In the genomic region with DNA sequence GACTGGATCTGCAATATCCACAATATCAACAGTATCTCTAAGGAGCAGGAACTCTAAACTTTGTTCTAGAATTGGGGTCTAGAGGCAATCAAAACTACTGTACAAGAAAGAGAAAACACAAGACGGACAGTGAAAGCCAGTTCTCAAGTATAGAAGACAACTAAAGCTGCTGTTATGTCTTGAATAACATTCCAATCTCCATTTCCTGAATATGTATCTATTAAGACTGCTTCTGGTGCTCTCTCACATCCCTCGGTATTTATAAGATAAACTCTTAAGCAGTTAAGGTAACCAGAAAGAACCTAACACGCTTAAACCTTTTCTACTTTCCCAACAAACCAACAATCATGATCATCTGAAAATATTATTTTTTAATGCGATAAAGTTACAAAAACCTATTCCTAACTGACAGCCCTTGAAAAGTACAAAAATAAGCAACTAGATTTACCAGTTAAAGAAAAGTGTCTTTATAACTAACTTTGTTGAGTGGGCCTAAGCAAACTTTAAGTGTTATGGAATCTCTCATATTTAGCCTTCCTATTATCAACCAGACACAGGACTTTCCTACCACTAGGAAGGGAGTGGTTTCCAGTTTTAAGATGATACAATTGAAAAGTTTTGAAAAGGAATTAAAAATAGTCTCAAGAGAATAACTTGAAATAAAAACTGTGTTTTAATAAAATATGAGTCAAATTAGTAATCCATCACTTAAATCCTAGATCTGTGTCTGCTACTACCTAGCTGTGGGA, we compare ENCODE assay signal across 11 cellular contexts. TPM values are rescaled to one million over a fixed set of nuclear protein-coding genes. Genes with fewer than 3 reads are reported as not detected.
A peak's percentile ranks its signal among the peaks of the same experiment; 100 is the strongest.
DNase-seq lines count a peak whose midpoint lies in the region; ATAC-seq and TF ChIP-seq lines count a peak whose summit lies in the region.
"Had no signal": no experiment of that assay in that cellular context is flagged by ENCODE, and none has a peak within 500 bp of the region (broad histone marks: within the 10 kb centered on the region; RNA-seq: fewer than 3 reads in every experiment).

No MANE protein-coding gene starts in this region.

- no peak for DNase-seq in Caco-2
- DNase-seq in right atrium auricular region (ENCODE audit: low spot score): no peak
- no peak for DNase-seq in sigmoid colon
- DNase-seq in A673 (ENCODE audit: low spot score): no peak
- no peak for DNase-seq in Kasumi-1 (lab: John Stamatoyannopoulos, UW)
- DNase-seq: activated T-cell treated with anti-CD3 and anti-CD28 coated beads, Interleukin-2, amount 50 U/mL, for 48 hours; head of caudate nucleus had no signal

- no peak for TF ChIP-seq CTCF in Caco-2 (IDR thresholded peaks at IDR 0.05; ENCODE audit: insufficient read depth in 1 of 2, low read depth in 1 of 2, low read length in 1 of 2, severe bottlenecking in 1 of 2, unreplicated experiment in 1 of 2)
- no peak for TF ChIP-seq CTCF in VCaP (conservative IDR thresholded peaks at IDR 0.05)
- no peak for TF ChIP-seq CTCF in right atrium auricular region (IDR thresholded peaks at IDR 0.05)
- no peak for TF ChIP-seq CTCF in sigmoid colon (IDR thresholded peaks at IDR 0.05)
- no peak for TF ChIP-seq CTCF in A673 (conservative IDR thresholded peaks at IDR 0.05; ENCODE audit: low read depth, low read length)

- no peaks in the 10 kb centered on the region for H3K9me3 Mint-ChIP-seq in Caco-2 (ENCODE audit: unreplicated experiment)
- no peaks in the 10 kb centered on the region for H3K9me3 Mint-ChIP-seq in activated T-helper 17 cell treated with anti-CD3 and anti-CD28 coated beads, Interleukin-2, amount 50 U/mL, for 72 hours

- H3K27ac ChIP-seq in VCaP (peak overlapping the region; percentile 62), right atrium auricular region (peak overlapping the region; percentile 12 to 36), sigmoid colon (peak overlapping the region; percentile 46 to 64 (median 62)), A673 (ENCODE audit: low read depth, low read length, poor library complexity, severe bottlenecking) (no peak overlapping the region)

- POLR2A ChIA-PET in Caco-2 (lab: Charles Lee) (no interaction called here), A673 (lab: Charles Lee; ENCODE audit: low non-redundant PET) (no interaction called here)

- H3K9me3 ChIP-seq in Caco-2: no peaks in the 10 kb centered on the region
- H3K9me3 ChIP-seq in right atrium auricular region: no peaks in the 10 kb centered on the region
- no peaks in the 10 kb centered on the region for H3K9me3 ChIP-seq in sigmoid colon
- no peaks in the 10 kb centered on the region for H3K9me3 ChIP-seq in A673 (ENCODE audit: low read depth, low read length, poor library complexity, severe bottlenecking)
- H3K9me3 ChIP-seq: BLaER1 treated with 17β-estradiol and CSF1 and Interleukin-3, amounts not matched to agents 10 nM and 100 nM had no signal

- H3K4me3 Mint-ChIP-seq in Caco-2 (ENCODE audit: unreplicated experiment): peak overlapping the region; percentile 41
- H3K4me3 Mint-ChIP-seq in activated T-helper 17 cell treated with anti-CD3 and anti-CD28 coated beads, Interleukin-2, amount 50 U/mL, for 72 hours: no peak overlapping the region

- BruUV-seq in Caco-2 (replicated peaks; lab: Mats Ljungman, UMichigan) (no TSS peak), A673 (replicated peaks; lab: Mats Ljungman, UMichigan) (no TSS peak)

- H3K4me3 ChIP-seq in Caco-2 (ENCODE audit: low read depth, low read length): no peak overlapping the region
- H3K4me3 ChIP-seq in right atrium auricular region: no peak overlapping the region
- H3K4me3 ChIP-seq in sigmoid colon: no peak overlapping the region
- no peak overlapping the region for H3K4me3 ChIP-seq in A673 (ENCODE audit: low read depth, low read length, poor library complexity, severe bottlenecking)
- H3K4me3 ChIP-seq: BLaER1 treated with 17β-estradiol and CSF1 and Interleukin-3, amounts not matched to agents 10 nM and 100 nM had no signal

- H3K36me3 ChIP-seq in Caco-2 (ENCODE audit: control insufficient read depth, insufficient read depth, low read length) (no peaks in the 10 kb centered on the region; the same call in 1 of the 2 replicates), right atrium auricular region (no peaks in the 10 kb centered on the region), sigmoid colon (no peaks in the 10 kb centered on the region), A673 (ENCODE audit: insufficient read depth, low read length, poor library complexity, severe bottlenecking) (no peaks in the 10 kb centered on the region)

- no peak for TF ChIP-seq EP300 in sigmoid colon (IDR thresholded peaks at IDR 0.05)

- peak overlapping the region; percentile 82 for H3K27ac Mint-ChIP-seq in Caco-2 (ENCODE audit: unreplicated experiment)
- H3K27ac Mint-ChIP-seq in activated T-helper 17 cell treated with anti-CD3 and anti-CD28 coated beads, Interleukin-2, amount 50 U/mL, for 72 hours: no peak overlapping the region

- H3K27me3 Mint-ChIP-seq in Caco-2 (ENCODE audit: insufficient read depth, unreplicated experiment): no peaks in the 10 kb centered on the region
- H3K27me3 Mint-ChIP-seq in activated T-helper 17 cell treated with anti-CD3 and anti-CD28 coated beads, Interleukin-2, amount 50 U/mL, for 72 hours: no peaks in the 10 kb centered on the region

- H3K4me1 Mint-ChIP-seq in Caco-2 (ENCODE audit: low read depth, unreplicated experiment): peaks cover 24% of the 10 kb centered on the region
- no peaks in the 10 kb centered on the region for H3K4me1 Mint-ChIP-seq in activated T-helper 17 cell treated with anti-CD3 and anti-CD28 coated beads, Interleukin-2, amount 50 U/mL, for 72 hours

- intact Hi-C loops in Caco-2 (cut with micrococcal nuclease; ENCODE audit: unreplicated experiment) (loop anchor here (1.0 kb wide), 1 partner anchor 31 kb away; the partner anchor contains the start of gene NUMB), sigmoid colon (cut with DNase I) (no loop called here), A673 (cut with micrococcal nuclease; ENCODE audit: unreplicated experiment) (no loop called here)

- TF ChIP-seq POLR2A in sigmoid colon (IDR thresholded peaks at IDR 0.05): no peak

- CTCF ChIA-PET in Caco-2 (lab: Charles Lee): interaction anchor here (1.3 kb wide), 1 partner anchor 104 kb away, joined by 3 read pairs; no protein-coding TSS in a partner anchor
- CTCF ChIA-PET in A673 (lab: Charles Lee): no interaction called here

- WGBS in sigmoid colon, 2 donors: 84 to 85% methylated on average over 4 of the region's 4 CpGs

- H3K36me3 Mint-ChIP-seq in Caco-2 (ENCODE audit: insufficient read depth, unreplicated experiment): no peaks in the 10 kb centered on the region
- H3K36me3 Mint-ChIP-seq in activated T-helper 17 cell treated with anti-CD3 and anti-CD28 coated beads, Interleukin-2, amount 50 U/mL, for 72 hours (ENCODE audit: low read depth): peaks cover 20% of the 10 kb centered on the region

- ATAC-seq in activated T-helper 17 cell treated with anti-CD3 and anti-CD28 coated beads, Interleukin-2, amount 50 U/mL, for 72 hours (replicated peaks): no peak
- ATAC-seq in GM19455 (IDR thresholded peaks at IDR 0.05; ENCODE audit: unreplicated experiment): no peak

- H3K4me1 ChIP-seq in Caco-2 (peaks cover 36% of the 10 kb centered on the region), right atrium auricular region (peaks cover 0 to 36% of the 10 kb centered on the region in 2 donors), sigmoid colon (peaks cover 0 to 42% (median 32%) of the 10 kb centered on the region in 4 donors), A673 (ENCODE audit: insufficient read depth, low read length, poor library complexity, severe bottlenecking) (peaks cover 12% of the 10 kb centered on the region)

- H3K27me3 ChIP-seq in Caco-2 (replicated peaks; ENCODE audit: control insufficient read depth, insufficient read depth, low read length): no peaks in the 10 kb centered on the region
- H3K27me3 ChIP-seq in right atrium auricular region: no peaks in the 10 kb centered on the region
- no peaks in the 10 kb centered on the region for H3K27me3 ChIP-seq in sigmoid colon
- no peaks in the 10 kb centered on the region for H3K27me3 ChIP-seq in A673 (replicated peaks; ENCODE audit: insufficient read depth, low read depth, low read length, poor library complexity)
- H3K27me3 ChIP-seq: BLaER1 treated with 17β-estradiol and CSF1 and Interleukin-3, amounts not matched to agents 10 nM and 100 nM had no signal

RNA-seq across cellular contexts. Expression of gene NUMB, which starts 30.7 kb away (rescaled TPM):
- total RNA-seq in Caco-2 (2022) (66.2 and 67.6 TPM in 2 replicates), right atrium auricular region (10 to 100 TPM; 24.6 to 31.9 TPM), sigmoid colon (10 to 100 TPM; 37.6 to 80.3 (median 55.7) TPM), A673 (2021) (46.3 and 59.8 TPM in 2 replicates)
- polyA plus RNA-seq in sigmoid colon: 10 to 100 TPM; 42.5 to 53.4 (median 45.6) TPM
- total RNA-seq in activated T-helper 17 cell treated with anti-CD3 and anti-CD28 coated beads, Interleukin-2, amount 50 U/mL, for 72 hours: 10 to 100 TPM; 45.1 to 55.0 TPM
